ENCODE assay signal across 14 cellular contexts in the genomic region with DNA sequence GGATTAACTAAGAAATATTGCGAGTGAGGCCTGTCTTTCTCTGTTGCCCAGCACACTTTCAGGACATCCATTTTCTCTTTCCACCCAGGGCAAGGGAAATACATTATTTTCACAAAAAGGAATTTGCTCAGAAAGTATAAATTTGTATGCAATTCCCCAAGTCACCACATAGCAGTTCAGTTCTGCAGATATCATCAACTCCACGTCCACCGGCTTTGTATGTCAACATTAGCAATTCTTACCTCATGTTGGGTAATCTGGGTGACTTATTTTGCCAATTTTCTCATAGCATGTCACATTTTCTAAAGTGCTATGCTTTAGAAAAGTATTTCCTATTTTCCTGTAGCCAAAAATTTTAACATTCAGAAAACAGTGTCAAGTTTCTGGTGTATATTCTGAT.
DNase-seq lines count a peak whose midpoint lies in the region; ATAC-seq, FAIRE-seq and TF ChIP-seq lines count a peak whose summit lies in the region.
"Had no signal": no experiment of that assay in that cellular context is flagged by ENCODE, and none has a peak within 500 bp of the region (broad histone marks: within the 10 kb centered on the region; RNA-seq: fewer than 3 reads in every experiment).

No MANE protein-coding gene starts in this region.

- no peak overlapping the region for H3K27ac Mint-ChIP-seq in astrocyte (ENCODE audit: unreplicated experiment)
- H3K27ac Mint-ChIP-seq: CD8-positive, alpha-beta memory T cell; T-helper 17 cell had no signal

- no peak overlapping the region for H3K4me3 Mint-ChIP-seq in astrocyte (ENCODE audit: unreplicated experiment)
- H3K4me3 Mint-ChIP-seq: CD8-positive, alpha-beta memory T cell; T-helper 17 cell had no signal

- ATAC-seq in HepG2 (peak; percentile 51; the same call in 2 of the 3 replicates), HG02840 (IDR thresholded peaks at IDR 0.05; ENCODE audit: low FRiP score, unreplicated experiment) (no peak), HG03095 (IDR thresholded peaks at IDR 0.05; ENCODE audit: unreplicated experiment) (no peak)
- ATAC-seq: T-helper 17 cell had no signal

- H2AFZ ChIP-seq in astrocyte (ENCODE audit: low read depth, low read length): no peak overlapping the region
- H2AFZ ChIP-seq in HepG2 (ENCODE audit: low read length): no peak overlapping the region

- POLR2A ChIA-PET in HepG2 (lab: Yijun Ruan, JAX): no interaction called here

- H3K36me3 Mint-ChIP-seq in astrocyte (ENCODE audit: low read depth, unreplicated experiment): no peaks in the 10 kb centered on the region
- H3K36me3 Mint-ChIP-seq: CD8-positive, alpha-beta memory T cell had no signal

- H3K9ac ChIP-seq in astrocyte (ENCODE audit: low read length): no peak overlapping the region
- no peak overlapping the region for H3K9ac ChIP-seq in HepG2 (ENCODE audit: insufficient read depth, low read depth, low read length)
- H3K9ac ChIP-seq: KMS-11 had no signal

- peak overlapping the region; percentile 13 for H3K27ac ChIP-seq in astrocyte (ENCODE audit: low read depth, low read length)
- H3K27ac ChIP-seq in HepG2 (ENCODE audit: extremely low read length, insufficient read depth, low read length): no peak overlapping the region
- H3K27ac ChIP-seq: KMS-11 had no signal

- H4K20me1 ChIP-seq in astrocyte (ENCODE audit: insufficient read depth, low read length): no peaks in the 10 kb centered on the region
- H4K20me1 ChIP-seq in HepG2 (ENCODE audit: insufficient read depth, low read length): no peaks in the 10 kb centered on the region

- no peak for TF ChIP-seq EP300 in HepG2 (IDR thresholded peaks at IDR 0.05; ENCODE audit: low read depth in 2 of 2, low read length in 2 of 2)
- no peak for TF ChIP-seq EP300 in HepG2 (CRISPR knock-in tag; IDR thresholded peaks at IDR 0.05; ENCODE audit: borderline replicate concordance)

- peak; percentile 38 for TF ChIP-seq CTCF in AG09309 (IDR thresholded peaks at IDR 0.05; ENCODE audit: control insufficient read depth, insufficient read depth, low read depth, low read length, missing control alignments)
- peak; percentile 43 for TF ChIP-seq CTCF in astrocyte (IDR thresholded peaks at IDR 0.05; ENCODE audit: insufficient read depth, low read depth, low read length)
- TF ChIP-seq CTCF in HepG2 (CRISPR knock-in tag; IDR thresholded peaks at IDR 0.05): no peak

- TF ChIP-seq POLR2A in HepG2 (IDR thresholded peaks at IDR 0.05; ENCODE audit: insufficient read depth in 1 of 2, low read depth in 2 of 2, low read length in 2 of 2): no peak

- WGBS in HepG2 (ENCODE audit: low lambda C conversion rate): 4% methylated on average over 3 of the region's 3 CpGs

- H3K9me3 ChIP-seq in astrocyte (ENCODE audit: insufficient read depth, low read depth, low read length) (no peaks in the 10 kb centered on the region), HepG2 (ENCODE audit: low read length) (no peaks in the 10 kb centered on the region)

- CTCF ChIA-PET in HepG2 (lab: Yijun Ruan, JAX; ENCODE audit: low intra/inter-chr PET ratio, low total read pairs): no interaction called here

- H3K4me3 ChIP-seq in AG09309 (ENCODE audit: control insufficient read depth, low read depth, low read length) (no peak overlapping the region), astrocyte (ENCODE audit: insufficient read depth, low read depth, low read length) (no peak overlapping the region), HepG2 (replicated peaks in 1 of 3; ENCODE audit: insufficient read depth in 1 of 3, low read depth in 2 of 3, low read length in 3 of 3) (no peak overlapping the region)

- H3K27me3 ChIP-seq in astrocyte (ENCODE audit: insufficient read depth, low read length): no peaks in the 10 kb centered on the region
- no peaks in the 10 kb centered on the region for H3K27me3 ChIP-seq in HepG2 (ENCODE audit: control insufficient read depth in 1 of 2, insufficient read depth in 2 of 2, low read length in 2 of 2)

- no peaks in the 10 kb centered on the region for H3K27me3 Mint-ChIP-seq in astrocyte (ENCODE audit: low read depth, unreplicated experiment)
- H3K27me3 Mint-ChIP-seq: CD8-positive, alpha-beta memory T cell had no signal

- H3K36me3 ChIP-seq in astrocyte (ENCODE audit: insufficient read depth, low read length) (no peaks in the 10 kb centered on the region), HepG2 (replicated peaks in 1 of 2; ENCODE audit: control insufficient read depth in 1 of 2, insufficient read depth in 2 of 2, low read length in 2 of 2) (no peaks in the 10 kb centered on the region)

- H3K4me1 ChIP-seq in astrocyte (ENCODE audit: insufficient read depth, low read length) (peaks cover 3% of the 10 kb centered on the region), HepG2 (ENCODE audit: insufficient read depth, low read length) (no peaks in the 10 kb centered on the region)

- H3K79me2 ChIP-seq in astrocyte (ENCODE audit: insufficient read depth, low read length): no peaks in the 10 kb centered on the region
- no peaks in the 10 kb centered on the region for H3K79me2 ChIP-seq in HepG2 (ENCODE audit: insufficient read depth, low read length)

- TF ChIP-seq RAD21 in HepG2 (CRISPR knock-in tag; IDR thresholded peaks at IDR 0.05): no peak

- DNase-seq in AG09309 (ENCODE audit: low read depth): peak; percentile 54
- DNase-seq in HTR-8/SVneo (ENCODE audit: insufficient read length, low spot score): peak; percentile 2
- DNase-seq in astrocyte (ENCODE audit: low read depth): peak; percentile 56
- peak; percentile 4 for DNase-seq in HepG2 (ENCODE audit: low spot score)
- no peak for DNase-seq in activated CD8-positive, alpha-beta memory T cell treated with anti-CD3 and anti-CD28 coated beads, Interleukin-2, amount 50 U/mL, for 48 hours
- no peak for DNase-seq in nucleus accumbens (lab: John Stamatoyannopoulos, UW)
- DNase-seq: CD8-positive, alpha-beta memory T cell; NCI-H510A; stimulated activated naive CD4-positive, alpha-beta T cell; T-helper 17 cell had no signal

- H3K9me3 Mint-ChIP-seq in astrocyte (ENCODE audit: unreplicated experiment): peaks cover 4% of the 10 kb centered on the region

- H3K4me1 Mint-ChIP-seq in astrocyte (ENCODE audit: low read depth, unreplicated experiment): peaks cover 12% of the 10 kb centered on the region
- H3K4me1 Mint-ChIP-seq: CD8-positive, alpha-beta memory T cell; T-helper 17 cell had no signal

- in situ Hi-C loops in HepG2 (cut with HindIII; ENCODE audit: extremely low pct_ligation_motif_present, low pct_unique_long_range_greater_than_20kb): no loop called here

- no peak overlapping the region for H3K4me2 ChIP-seq in astrocyte (ENCODE audit: low read length)
- H3K4me2 ChIP-seq in HepG2 (ENCODE audit: low read depth, low read length): no peak overlapping the region
- H3K4me2 ChIP-seq: KMS-11 had no signal

- no peak for FAIRE-seq in HTR-8/SVneo (lab: Jason Lieb, UNC)
- FAIRE-seq in astrocyte (lab: Jason Lieb, UNC): no peak
- no peak for FAIRE-seq in HepG2 (lab: Jason Lieb, UNC)
- FAIRE-seq: GM12892 had no signal

- no TSS peak for BruUV-seq in HepG2 (replicated peaks; lab: Mats Ljungman, UMichigan)

- intact Hi-C loops in HepG2 (cut with micrococcal nuclease; ENCODE audit: unreplicated experiment): no loop called here

TF ChIP-seq in HepG2, 621 proteins besides CTCF, POLR2A, EP300 and RAD21:
- TF ChIP-seq CEBPB (IDR thresholded peaks at IDR 0.05; ENCODE audit: borderline replicate concordance, low read depth, low read length) (peak; percentile 13; the same call in 1 of the 2 replicates), RARG (CRISPR knock-in tag; IDR thresholded peaks at IDR 0.05; ENCODE audit: low read depth) (no peak)
TF ChIP-seq in HepG2: peak in this region for 1.

Comparison
In these comparisons a context has a peak if more than half of its experiments do, and no peak if none do; other contexts are left out.
1. DNase-seq: peak in AG09309 (single experiment), HTR-8/SVneo (single experiment), astrocyte (single experiment) and HepG2 (single experiment); none in activated CD8-positive, alpha-beta memory T cell treated with anti-CD3 and anti-CD28 coated beads, Interleukin-2, amount 50 U/mL, for 48 hours (single experiment) and nucleus accumbens (0 of 56).